9 cellular contexts compared by ENCODE assay signal in the genomic region with DNA sequence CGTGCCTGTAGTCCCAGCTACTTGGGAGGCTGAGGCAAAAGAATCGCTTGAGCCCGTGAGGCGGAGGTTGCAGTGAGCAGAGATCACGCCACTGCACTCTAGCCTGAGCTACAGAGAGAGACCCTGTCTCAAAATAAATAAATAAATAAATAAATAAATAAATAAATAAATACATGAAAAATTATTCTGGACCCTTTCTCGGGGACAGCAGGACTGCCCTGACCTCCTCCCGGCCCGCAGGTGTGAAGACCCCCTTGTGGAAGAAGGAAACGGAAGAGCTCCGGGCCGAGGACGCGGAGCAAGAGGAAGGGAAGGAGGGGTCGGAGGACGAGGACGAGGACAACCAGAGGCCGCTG. TPM values are rescaled to one million over a fixed set of nuclear protein-coding genes. Genes with fewer than 3 reads are reported as not detected.
DNase-seq lines count a peak whose midpoint lies in the region; ATAC-seq and TF ChIP-seq lines count a peak whose summit lies in the region.
"Had no signal": no experiment of that assay in that cellular context is flagged by ENCODE, and none has a peak within 500 bp of the region (broad histone marks: within the 10 kb centered on the region; RNA-seq: fewer than 3 reads in every experiment).

No MANE protein-coding gene starts in this region.

- H3K36me3 Mint-ChIP-seq in activated CD8-positive, alpha-beta memory T cell treated with anti-CD3 and anti-CD28 coated beads, Interleukin-2, amount 10 ng/mL, durations not matched to agents 7 days and 5 days = no peaks in the 10 kb centered on the region
- H3K36me3 Mint-ChIP-seq in activated CD8-positive, alpha-beta T cell treated with anti-CD3 and anti-CD28 coated beads, Interleukin-2, amount 10 ng/mL, durations not matched to agents 7 days and 5 days (ENCODE audit: low read depth) = no peaks in the 10 kb centered on the region

- H3K4me1 Mint-ChIP-seq in activated CD8-positive, alpha-beta memory T cell treated with anti-CD3 and anti-CD28 coated beads, Interleukin-2, amount 10 ng/mL, durations not matched to agents 7 days and 5 days = peaks cover 13% of the 10 kb centered on the region
- H3K4me1 Mint-ChIP-seq in activated CD8-positive, alpha-beta T cell treated with anti-CD3 and anti-CD28 coated beads, Interleukin-2, amount 10 ng/mL, durations not matched to agents 7 days and 5 days (ENCODE audit: low read depth) = peaks cover 17% of the 10 kb centered on the region

- TF ChIP-seq CTCF in kidney epithelial cell (IDR thresholded peaks at IDR 0.05; ENCODE audit: insufficient read depth, low read length, poor library complexity, severe bottlenecking) = no peak

- H3K9me3 Mint-ChIP-seq in activated CD8-positive, alpha-beta memory T cell treated with anti-CD3 and anti-CD28 coated beads, Interleukin-2, amount 10 ng/mL, durations not matched to agents 7 days and 5 days (ENCODE audit: low read depth) = no peaks in the 10 kb centered on the region
- no peaks in the 10 kb centered on the region for H3K9me3 Mint-ChIP-seq in activated CD8-positive, alpha-beta T cell treated with anti-CD3 and anti-CD28 coated beads, Interleukin-2, amount 10 ng/mL, durations not matched to agents 7 days and 5 days (ENCODE audit: insufficient read depth)

- H3K36me3 ChIP-seq in kidney epithelial cell (ENCODE audit: control insufficient read depth, insufficient read depth, low read length) (no peaks in the 10 kb centered on the region), subcutaneous abdominal adipose tissue (ENCODE audit: control insufficient read depth in 5 of 5, insufficient read depth in 5 of 5, low read length in 5 of 5) (no peaks in the 10 kb centered on the region)

- CTCF ChIA-PET in activated CD8-positive, alpha-beta memory T cell treated with anti-CD3 and anti-CD28 coated beads, Interleukin-2, amount 10 ng/mL, durations not matched to agents 7 days and 5 days (lab: Charles Lee) = interaction anchor here (0.6 to 12.5 kb wide), 81 partner anchors 8 to 719 kb away, joined by 3 to 368 read pairs (median 4); a partner anchor contains a TSS
- CTCF ChIA-PET in activated CD8-positive, alpha-beta T cell treated with anti-CD3 and anti-CD28 coated beads, Interleukin-2, amount 10 ng/mL, durations not matched to agents 7 days and 5 days (lab: Charles Lee) = interaction anchor here (0.8 to 11.6 kb wide), 74 partner anchors 8 to 674 kb away, joined by 3 to 415 read pairs (median 5); a partner anchor contains a TSS

- H3K27ac ChIP-seq in subcutaneous abdominal adipose tissue (ENCODE audit: low read depth, low read length) = no peak overlapping the region

- H3K27me3 ChIP-seq in kidney epithelial cell (ENCODE audit: control insufficient read depth, insufficient read depth, low read length) = peaks cover 7% of the 10 kb centered on the region
- peaks cover 0 to 3% (median 0%) of the 10 kb centered on the region in 5 donors for H3K27me3 ChIP-seq in subcutaneous abdominal adipose tissue (ENCODE audit: control insufficient read depth in 5 of 5, insufficient read depth in 4 of 5, low read length in 5 of 5)

- H3K4me3 Mint-ChIP-seq in activated CD8-positive, alpha-beta memory T cell treated with anti-CD3 and anti-CD28 coated beads, Interleukin-2, amount 10 ng/mL, durations not matched to agents 7 days and 5 days = peak overlapping the region; percentile 76
- H3K4me3 Mint-ChIP-seq in activated CD8-positive, alpha-beta T cell treated with anti-CD3 and anti-CD28 coated beads, Interleukin-2, amount 10 ng/mL, durations not matched to agents 7 days and 5 days = peak overlapping the region; percentile 83

- no peak for ATAC-seq in activated CD8-positive, alpha-beta memory T cell treated with anti-CD3 and anti-CD28 coated beads, Interleukin-2, amount 10 ng/mL, durations not matched to agents 7 days and 5 days
- ATAC-seq in activated CD8-positive, alpha-beta T cell treated with anti-CD3 and anti-CD28 coated beads, Interleukin-2, amount 10 ng/mL, durations not matched to agents 7 days and 5 days = no peak
- ATAC-seq in GM18505 (IDR thresholded peaks at IDR 0.05; ENCODE audit: unreplicated experiment) = no peak

- H3K27me3 Mint-ChIP-seq in activated CD8-positive, alpha-beta memory T cell treated with anti-CD3 and anti-CD28 coated beads, Interleukin-2, amount 10 ng/mL, durations not matched to agents 7 days and 5 days = peaks cover 3% of the 10 kb centered on the region
- no peaks in the 10 kb centered on the region for H3K27me3 Mint-ChIP-seq in activated CD8-positive, alpha-beta T cell treated with anti-CD3 and anti-CD28 coated beads, Interleukin-2, amount 10 ng/mL, durations not matched to agents 7 days and 5 days (ENCODE audit: low read depth)

- POLR2A ChIA-PET in activated CD8-positive, alpha-beta T cell treated with anti-CD3 and anti-CD28 coated beads, Interleukin-2, amount 10 ng/mL, durations not matched to agents 7 days and 5 days (lab: Charles Lee) = interaction anchor here (0.5 to 3.6 kb wide), 5 partner anchors 25 to 158 kb away, joined by 3 to 34 read pairs (median 3); a partner anchor contains a TSS

- no peak overlapping the region for H3K27ac Mint-ChIP-seq in activated CD8-positive, alpha-beta memory T cell treated with anti-CD3 and anti-CD28 coated beads, Interleukin-2, amount 10 ng/mL, durations not matched to agents 7 days and 5 days
- no peak overlapping the region for H3K27ac Mint-ChIP-seq in activated CD8-positive, alpha-beta T cell treated with anti-CD3 and anti-CD28 coated beads, Interleukin-2, amount 10 ng/mL, durations not matched to agents 7 days and 5 days

- peaks cover 2 to 30% (median 19%) of the 10 kb centered on the region in 5 donors for H3K4me1 ChIP-seq in subcutaneous abdominal adipose tissue (ENCODE audit: control insufficient read depth in 5 of 5, insufficient read depth in 5 of 5, low read length in 5 of 5)

- peak overlapping the region in 1 of 5 donors; percentile 49 for H3K9ac ChIP-seq in subcutaneous abdominal adipose tissue (ENCODE audit: low read length in 5 of 5)

- TF ChIP-seq POLR2A in GM18505 (IDR thresholded peaks at IDR 0.05; ENCODE audit: borderline replicate concordance, extremely low read depth, insufficient read depth, insufficient read length) = no peak

- H3K4me3 ChIP-seq in kidney epithelial cell (ENCODE audit: low read depth, low read length) = peak overlapping the region; percentile 12
- peak overlapping the region in 4 of 5 donors; percentile 44 to 70 (median 62) for H3K4me3 ChIP-seq in subcutaneous abdominal adipose tissue (ENCODE audit: low read depth in 1 of 5, low read length in 5 of 5)

- H3K9me3 ChIP-seq in subcutaneous abdominal adipose tissue (ENCODE audit: control insufficient read depth in 5 of 5, low read length in 5 of 5) = no peaks in the 10 kb centered on the region

- no peak for DNase-seq in activated CD8-positive, alpha-beta memory T cell treated with anti-CD3 and anti-CD28 coated beads, Interleukin-2, amount 10 ng/mL, durations not matched to agents 7 days and 5 days
- no peak for DNase-seq in activated CD8-positive, alpha-beta memory T cell treated with anti-CD3 and anti-CD28 coated beads, Interleukin-2, amount 50 U/mL, for 48 hours
- no peak for DNase-seq in activated CD8-positive, alpha-beta T cell treated with anti-CD3 and anti-CD28 coated beads, Interleukin-2, amount 10 ng/mL, durations not matched to agents 7 days and 5 days
- DNase-seq in kidney epithelial cell (ENCODE audit: low read depth) = no peak
- no peak for DNase-seq in CD1c-positive myeloid dendritic cell (ENCODE audit: extremely low spot score)
- no peak for DNase-seq in NCI-H2081 (lab: John Stamatoyannopoulos, UW)

RNA-seq across cellular contexts. Expression of a gene that starts 3.1 kb away (rescaled TPM):
- not detected for total RNA-seq in activated CD8-positive, alpha-beta memory T cell treated with anti-CD3 and anti-CD28 coated beads, Interleukin-2, amount 10 ng/mL, durations not matched to agents 7 days and 5 days
- total RNA-seq in activated CD8-positive, alpha-beta T cell treated with anti-CD3 and anti-CD28 coated beads, Interleukin-2, amount 10 ng/mL, durations not matched to agents 7 days and 5 days = not detected
- total RNA-seq in kidney epithelial cell = not detected in 2 replicates
- total RNA-seq: activated CD8-positive, alpha-beta memory T cell treated with anti-CD3 and anti-CD28 coated beads for 36 hours had no signal

RNA-seq across cellular contexts. Expression of a gene that starts 10.7 kb away (rescaled TPM):
- not detected for total RNA-seq in activated CD8-positive, alpha-beta memory T cell treated with anti-CD3 and anti-CD28 coated beads, Interleukin-2, amount 10 ng/mL, durations not matched to agents 7 days and 5 days
- total RNA-seq in activated CD8-positive, alpha-beta T cell treated with anti-CD3 and anti-CD28 coated beads, Interleukin-2, amount 10 ng/mL, durations not matched to agents 7 days and 5 days = not detected
- not detected in 2 replicates for total RNA-seq in kidney epithelial cell

RNA-seq across cellular contexts. Expression of a gene that starts 31.7 kb away (rescaled TPM):
- total RNA-seq in activated CD8-positive, alpha-beta memory T cell treated with anti-CD3 and anti-CD28 coated beads, Interleukin-2, amount 10 ng/mL, durations not matched to agents 7 days and 5 days = not detected
- total RNA-seq in activated CD8-positive, alpha-beta T cell treated with anti-CD3 and anti-CD28 coated beads, Interleukin-2, amount 10 ng/mL, durations not matched to agents 7 days and 5 days = not detected
- total RNA-seq in kidney epithelial cell = 0.17 TPM in 1 of 2 replicates, not detected in the other
- total RNA-seq: activated CD8-positive, alpha-beta memory T cell treated with anti-CD3 and anti-CD28 coated beads for 36 hours had no signal

RNA-seq across cellular contexts. Expression of a gene that starts 32.3 kb away (rescaled TPM):
- under 1 TPM in 1 of 2 experiments, not detected in 1; 0.37 TPM for total RNA-seq in activated CD8-positive, alpha-beta memory T cell treated with anti-CD3 and anti-CD28 coated beads, Interleukin-2, amount 10 ng/mL, durations not matched to agents 7 days and 5 days
- total RNA-seq in activated CD8-positive, alpha-beta T cell treated with anti-CD3 and anti-CD28 coated beads, Interleukin-2, amount 10 ng/mL, durations not matched to agents 7 days and 5 days = under 1 TPM in 1 of 2 experiments, not detected in 1; 0.10 TPM
- 2.6 and 2.9 TPM in 2 replicates for total RNA-seq in kidney epithelial cell

RNA-seq across cellular contexts. Expression of a gene that starts 45.5 kb away (rescaled TPM):
- 100 to 1,000 TPM; 333 to 366 TPM for total RNA-seq in activated CD8-positive, alpha-beta memory T cell treated with anti-CD3 and anti-CD28 coated beads, Interleukin-2, amount 10 ng/mL, durations not matched to agents 7 days and 5 days
- 100 to 1,000 TPM; 336 to 341 TPM for total RNA-seq in activated CD8-positive, alpha-beta T cell treated with anti-CD3 and anti-CD28 coated beads, Interleukin-2, amount 10 ng/mL, durations not matched to agents 7 days and 5 days
- 21.2 and 36.1 TPM in 2 replicates for total RNA-seq in kidney epithelial cell
